In the genomic region with DNA sequence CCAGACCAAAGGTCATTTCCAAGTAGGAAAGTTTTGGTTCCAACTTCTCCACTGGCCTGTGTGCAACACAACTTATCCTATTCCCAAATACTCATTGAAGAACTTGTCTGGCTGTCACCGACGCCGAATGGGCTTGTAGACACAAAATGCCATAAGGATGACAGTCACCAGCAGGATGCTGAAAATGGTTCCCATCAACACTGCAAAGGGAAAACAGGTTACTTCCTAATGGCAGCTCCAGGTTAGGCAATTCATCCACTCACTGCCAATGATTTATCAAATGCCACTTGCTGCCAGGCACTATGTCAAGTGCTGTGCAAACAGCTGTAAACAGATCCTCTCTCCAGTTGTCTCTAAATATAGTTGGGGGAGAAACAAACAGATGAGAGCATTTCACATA, we compare ENCODE assay signal across 1 cellular context.
TF ChIP-seq lines count a peak whose summit lies in the region.

No MANE protein-coding gene starts in this region.

TF ChIP-seq in liver, 16 proteins besides CTCF, POLR2A, EP300 and RAD21 (continued from another document):
- TF ChIP-seq, protein P1, sequence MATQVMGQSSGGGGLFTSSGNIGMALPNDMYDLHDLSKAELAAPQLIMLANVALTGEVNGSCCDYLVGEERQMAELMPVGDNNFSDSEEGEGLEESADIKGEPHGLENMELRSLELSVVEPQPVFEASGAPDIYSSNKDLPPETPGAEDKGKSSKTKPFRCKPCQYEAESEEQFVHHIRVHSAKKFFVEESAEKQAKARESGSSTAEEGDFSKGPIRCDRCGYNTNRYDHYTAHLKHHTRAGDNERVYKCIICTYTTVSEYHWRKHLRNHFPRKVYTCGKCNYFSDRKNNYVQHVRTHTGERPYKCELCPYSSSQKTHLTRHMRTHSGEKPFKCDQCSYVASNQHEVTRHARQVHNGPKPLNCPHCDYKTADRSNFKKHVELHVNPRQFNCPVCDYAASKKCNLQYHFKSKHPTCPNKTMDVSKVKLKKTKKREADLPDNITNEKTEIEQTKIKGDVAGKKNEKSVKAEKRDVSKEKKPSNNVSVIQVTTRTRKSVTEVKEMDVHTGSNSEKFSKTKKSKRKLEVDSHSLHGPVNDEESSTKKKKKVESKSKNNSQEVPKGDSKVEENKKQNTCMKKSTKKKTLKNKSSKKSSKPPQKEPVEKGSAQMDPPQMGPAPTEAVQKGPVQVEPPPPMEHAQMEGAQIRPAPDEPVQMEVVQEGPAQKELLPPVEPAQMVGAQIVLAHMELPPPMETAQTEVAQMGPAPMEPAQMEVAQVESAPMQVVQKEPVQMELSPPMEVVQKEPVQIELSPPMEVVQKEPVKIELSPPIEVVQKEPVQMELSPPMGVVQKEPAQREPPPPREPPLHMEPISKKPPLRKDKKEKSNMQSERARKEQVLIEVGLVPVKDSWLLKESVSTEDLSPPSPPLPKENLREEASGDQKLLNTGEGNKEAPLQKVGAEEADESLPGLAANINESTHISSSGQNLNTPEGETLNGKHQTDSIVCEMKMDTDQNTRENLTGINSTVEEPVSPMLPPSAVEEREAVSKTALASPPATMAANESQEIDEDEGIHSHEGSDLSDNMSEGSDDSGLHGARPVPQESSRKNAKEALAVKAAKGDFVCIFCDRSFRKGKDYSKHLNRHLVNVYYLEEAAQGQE (IDR thresholded peaks at IDR 0.05) = peak; percentile 18
- TF ChIP-seq, protein P2, sequence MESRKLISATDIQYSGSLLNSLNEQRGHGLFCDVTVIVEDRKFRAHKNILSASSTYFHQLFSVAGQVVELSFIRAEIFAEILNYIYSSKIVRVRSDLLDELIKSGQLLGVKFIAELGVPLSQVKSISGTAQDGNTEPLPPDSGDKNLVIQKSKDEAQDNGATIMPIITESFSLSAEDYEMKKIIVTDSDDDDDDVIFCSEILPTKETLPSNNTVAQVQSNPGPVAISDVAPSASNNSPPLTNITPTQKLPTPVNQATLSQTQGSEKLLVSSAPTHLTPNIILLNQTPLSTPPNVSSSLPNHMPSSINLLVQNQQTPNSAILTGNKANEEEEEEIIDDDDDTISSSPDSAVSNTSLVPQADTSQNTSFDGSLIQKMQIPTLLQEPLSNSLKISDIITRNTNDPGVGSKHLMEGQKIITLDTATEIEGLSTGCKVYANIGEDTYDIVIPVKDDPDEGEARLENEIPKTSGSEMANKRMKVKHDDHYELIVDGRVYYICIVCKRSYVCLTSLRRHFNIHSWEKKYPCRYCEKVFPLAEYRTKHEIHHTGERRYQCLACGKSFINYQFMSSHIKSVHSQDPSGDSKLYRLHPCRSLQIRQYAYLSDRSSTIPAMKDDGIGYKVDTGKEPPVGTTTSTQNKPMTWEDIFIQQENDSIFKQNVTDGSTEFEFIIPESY (IDR thresholded peaks at IDR 0.05) = peak; percentile 47
- TF ChIP-seq SP1 (IDR thresholded peaks at IDR 0.05) (peak; percentile 82), HNF4G (IDR thresholded peaks at IDR 0.05) (no peak), GABPA (IDR thresholded peaks at IDR 0.05 in 1 of 2, conservative IDR thresholded peaks at IDR 0.05 in 1 of 2) (peak in 1 of 2 donors; percentile 59), TAF1 (conservative IDR thresholded peaks at IDR 0.05) (no peak), HNF4A (conservative IDR thresholded peaks at IDR 0.05) (peak; percentile 72 to 73), NR2F2 (IDR thresholded peaks at IDR 0.05) (no peak), RXRA (IDR thresholded peaks at IDR 0.05) (peak; percentile 68 to 81), JUND (IDR thresholded peaks at IDR 0.05) (peak in 1 of 2 donors; percentile 57), YY1 (IDR thresholded peaks at IDR 0.05) (peak; percentile 98), FOXA1 (IDR thresholded peaks at IDR 0.05) (peak; percentile 31)
- TF ChIP-seq, protein P3, sequence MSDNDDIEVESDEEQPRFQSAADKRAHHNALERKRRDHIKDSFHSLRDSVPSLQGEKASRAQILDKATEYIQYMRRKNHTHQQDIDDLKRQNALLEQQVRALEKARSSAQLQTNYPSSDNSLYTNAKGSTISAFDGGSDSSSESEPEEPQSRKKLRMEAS (IDR thresholded peaks at IDR 0.05) = peak; percentile 70
